20 cellular contexts compared by ENCODE assay signal in genomic region chr4:156765277-156765676, GRCh38.
"Had no signal": no experiment of that assay in that cellular context is flagged by ENCODE, and none has a peak within 500 bp of the region (broad histone marks: within the 10 kb centered on the region; RNA-seq: fewer than 3 reads in every experiment).

No MANE protein-coding gene starts in this region.

- H3K4me3 ChIP-seq: hepatocyte, psoas muscle, stomach, upper lobe of left lung had no signal

- H3K27me3 Mint-ChIP-seq: activated B cell treated with CpG ODN at 0.5 μM for 24 hours; activated CD4-positive, alpha-beta memory T cell treated with anti-CD3 and anti-CD28 coated beads for 36 hours; brain had no signal

- H3K36me3 Mint-ChIP-seq: activated CD4-positive, alpha-beta memory T cell treated with anti-CD3 and anti-CD28 coated beads for 36 hours; activated naive CD4-positive, alpha-beta T cell treated with anti-CD3 and anti-CD28 coated beads, Interleukin-2, amount 50 U/mL, for 72 hours had no signal

- H3K4me1 Mint-ChIP-seq: activated B cell treated with CpG ODN at 0.5 μM for 24 hours had no signal

- H3K4me3 Mint-ChIP-seq: activated B cell treated with CpG ODN at 0.5 μM for 24 hours; activated CD4-positive, alpha-beta memory T cell treated with anti-CD3 and anti-CD28 coated beads for 36 hours; activated T-helper 1 cell treated with anti-CD3 and anti-CD28 coated beads, Interleukin-12 subunit alpha, Interleukin-12 subunit beta, Interleukin-2, Interleukin-4 antibody, amounts not matched to agents 30 ng/mL and 10 ng/mL and 1 ng/mL, durations not matched to agents 14 hours and 24 hours and 36 hours; brain had no signal

- H3K79me2 ChIP-seq: hepatocyte had no signal

- H3K9me3 ChIP-seq: psoas muscle, stomach, upper lobe of left lung had no signal

- H3K27ac ChIP-seq: hepatocyte, psoas muscle, stomach, upper lobe of left lung had no signal

- H2AFZ ChIP-seq: hepatocyte had no signal

- H3K9me3 Mint-ChIP-seq: activated naive CD4-positive, alpha-beta T cell treated with anti-CD3 and anti-CD28 coated beads, Interleukin-2, amount 50 U/mL, for 72 hours; activated T-helper 1 cell treated with anti-CD3 and anti-CD28 coated beads, Interleukin-12 subunit alpha, Interleukin-12 subunit beta, Interleukin-2, Interleukin-4 antibody, amounts not matched to agents 30 ng/mL and 10 ng/mL and 1 ng/mL, durations not matched to agents 14 hours and 24 hours and 36 hours had no signal

- H3K4me2 ChIP-seq: hepatocyte had no signal

- H3K36me3 ChIP-seq: upper lobe of left lung had no signal

- ATAC-seq: activated naive CD4-positive, alpha-beta T cell treated with anti-CD3 and anti-CD28 coated beads, Interleukin-2, amount 50 U/mL, for 72 hours; esophagus mucosa; right cardiac atrium had no signal

- DNase-seq: activated B cell treated with CpG ODN at 0.5 μM for 24 hours; activated CD4-positive, alpha-beta memory T cell treated with anti-CD3 and anti-CD28 coated beads for 36 hours; activated CD4-positive, alpha-beta T cell treated with anti-CD3 and anti-CD28 coated beads for 4 hours; activated gamma-delta T cell treated with Interleukin-2 at 50 U/mL for 16 hours; activated T-cell treated with anti-CD3 and anti-CD28 coated beads for 4 hours; effector CD4-positive, alpha-beta T cell; mammary epithelial cell; psoas muscle; right cardiac atrium; small intestine; stimulated activated CD4-positive, alpha-beta T cell treated with anti-CD3 and anti-CD28 coated beads, Interleukin-4, amount 100 ng/mL, for 1 hour; stomach; T-helper 1 cell; T-helper 9 cell; upper lobe of left lung had no signal

- H3K27me3 ChIP-seq: hepatocyte, stomach, upper lobe of left lung had no signal

- H3K27ac Mint-ChIP-seq: activated B cell treated with CpG ODN at 0.5 μM for 24 hours; activated CD4-positive, alpha-beta memory T cell treated with anti-CD3 and anti-CD28 coated beads for 36 hours; activated naive CD4-positive, alpha-beta T cell treated with anti-CD3 and anti-CD28 coated beads, Interleukin-2, amount 50 U/mL, for 72 hours; activated T-helper 1 cell treated with anti-CD3 and anti-CD28 coated beads, Interleukin-12 subunit alpha, Interleukin-12 subunit beta, Interleukin-2, Interleukin-4 antibody, amounts not matched to agents 30 ng/mL and 10 ng/mL and 1 ng/mL, durations not matched to agents 14 hours and 24 hours and 36 hours had no signal
